ENCODE assay signal across 25 cellular contexts in the genomic region with DNA sequence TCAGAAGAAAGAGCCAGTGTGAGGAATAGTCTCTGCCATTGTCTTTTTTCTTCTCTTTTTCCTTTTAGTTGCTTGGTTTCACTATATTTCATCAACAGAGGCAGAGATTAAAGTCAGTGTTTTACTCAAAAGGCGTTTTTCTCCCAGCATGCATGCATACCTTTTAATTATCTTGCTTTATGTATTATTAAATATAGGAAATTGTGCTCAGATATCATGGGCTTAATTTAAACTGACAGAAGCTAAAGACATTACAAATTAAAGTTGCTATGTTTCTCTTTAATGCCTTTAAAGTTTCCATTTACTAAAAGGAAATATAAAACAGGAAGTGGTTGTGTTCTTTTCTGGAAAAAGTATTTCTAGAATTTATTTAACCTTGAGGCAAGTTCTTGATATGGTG.
"Had no signal": no experiment of that assay in that cellular context is flagged by ENCODE, and none has a peak within 500 bp of the region (broad histone marks: within the 10 kb centered on the region; RNA-seq: fewer than 3 reads in every experiment).

No MANE protein-coding gene starts in this region.

- H3K36me3 ChIP-seq: SJSA1 had no signal

- DNase-seq: NCI-H1048, NCI-H1105, NCI-H1417, NCI-H1436 treated with DMSO at 0.1 percent for 48 hours, NCI-H1694, NCI-H187 treated with DMSO at 0.1 percent for 48 hours, NCI-H2081, NCI-H2107, NCI-H2171, NCI-H226, NCI-H446, NCI-H510A, NCI-H524 treated with DMSO at 0.1 percent for 48 hours, NCI-H69, NCI-H774, Right ventricle myocardium superior, RPMI8226, SIG-M5, SK-N-SH, SW 1271, T-cell had no signal

- H3K9ac ChIP-seq: KMS-11, SK-N-SH had no signal

- H3K27ac ChIP-seq: HL-60, KMS-11, SJSA1 had no signal

- H3K9me3 ChIP-seq: SJSA1, SK-N-SH had no signal

- H3K27me3 ChIP-seq: SJSA1 had no signal

- H3K4me3 ChIP-seq: K562, SJSA1 had no signal

- H3K4me1 ChIP-seq: SJSA1 had no signal

- ATAC-seq: K562, T-cell had no signal

- H3K4me2 ChIP-seq: KMS-11, SK-N-SH had no signal
